In genomic region chr10:131766096-131766495, GRCh38 we compare ENCODE assay signal across 16 cellular contexts.
DNase-seq lines count a peak whose midpoint lies in the region; ATAC-seq and TF ChIP-seq lines count a peak whose summit lies in the region.
"Had no signal": no experiment of that assay in that cellular context is flagged by ENCODE, and none has a peak within 500 bp of the region (broad histone marks: within the 10 kb centered on the region; RNA-seq: fewer than 3 reads in every experiment).

No MANE protein-coding gene starts in this region.

- H3K36me3 Mint-ChIP-seq in H9 (ENCODE audit: insufficient read depth in 1 of 3, low read depth in 3 of 3) (peaks cover 0 to 11% (median 2%) of the 10 kb centered on the region in 3 experiments; a peak in 3 of 7 replicates), memory B cell (peaks cover 2% of the 10 kb centered on the region)

- no peak overlapping the region for H2BK15ac ChIP-seq in H9 (ENCODE audit: low read depth, low read length)

- H2BK12ac ChIP-seq in H9 (ENCODE audit: insufficient read length, low read depth, low read length) = no peak overlapping the region

- H3K36me3 ChIP-seq in BLaER1 (no peaks in the 10 kb centered on the region), sigmoid colon (no peaks in the 10 kb centered on the region), breast epithelium (no peaks in the 10 kb centered on the region)

- no peaks in the 10 kb centered on the region for H3K79me2 ChIP-seq in H9 (ENCODE audit: insufficient read depth, low read length)

- H3T11ph ChIP-seq in H9 (ENCODE audit: low read length) = no peak overlapping the region

- H4K91ac ChIP-seq in H9 (ENCODE audit: insufficient read length, low read depth, low read length) = no peak overlapping the region

- H3K27me3 ChIP-seq in BLaER1 (no peaks in the 10 kb centered on the region), H9 (ENCODE audit: insufficient read depth, low read length) (no peaks in the 10 kb centered on the region), sigmoid colon (no peaks in the 10 kb centered on the region), breast epithelium (peaks cover 0 to 13% of the 10 kb centered on the region in 2 donors)

- H4K20me1 ChIP-seq in BLaER1 (no peaks in the 10 kb centered on the region), H9 (ENCODE audit: control insufficient read depth, insufficient read depth, insufficient read length) (no peaks in the 10 kb centered on the region)

- no peak overlapping the region for H3K4me3 ChIP-seq in BLaER1
- H3K4me3 ChIP-seq in sigmoid colon = no peak overlapping the region
- H3K4me3 ChIP-seq in breast epithelium = no peak overlapping the region
- H3K4me3 ChIP-seq: GM23338 had no signal

- H2BK120ac ChIP-seq in H9 (ENCODE audit: low read depth, low read length, poor library complexity, severe bottlenecking) = no peak overlapping the region

- no peak overlapping the region for H4K8ac ChIP-seq in H9 (replicated peaks; ENCODE audit: insufficient read length, low read depth, low read length)

- no peak for TF ChIP-seq POLR2A in sigmoid colon (IDR thresholded peaks at IDR 0.05)
- TF ChIP-seq POLR2A in breast epithelium (IDR thresholded peaks at IDR 0.05) = no peak

- in situ Hi-C loops in ACHN (cut with HindIII; ENCODE audit: low pct_ligation_motif_present, low pct_unique_long_range_greater_than_20kb, low sequenced_read_pairs) = no loop called here

- H2AFZ ChIP-seq in H9 (ENCODE audit: low read length) = no peak overlapping the region
- H2AFZ ChIP-seq: GM23338 had no signal

- H3K4me2 ChIP-seq in BLaER1 = peak overlapping the region; percentile 89
- no peak overlapping the region for H3K4me2 ChIP-seq in H9 (ENCODE audit: insufficient read depth, insufficient read length, low read length)
- H3K4me2 ChIP-seq: GM23338 had no signal

- peaks cover 2% of the 10 kb centered on the region; the same call in 1 of the 2 replicates for H3K27me3 Mint-ChIP-seq in H9 (ENCODE audit: low read depth)
- peaks cover 18% of the 10 kb centered on the region for H3K27me3 Mint-ChIP-seq in memory B cell

- H3K4me1 Mint-ChIP-seq in H9 = peaks cover 51 to 53% of the 10 kb centered on the region in 2 experiments
- H3K4me1 Mint-ChIP-seq in memory B cell = peaks cover 3% of the 10 kb centered on the region

- H3K9ac ChIP-seq in BLaER1 (no peak overlapping the region), H9 (ENCODE audit: extremely low read depth, insufficient read length, low read length) (no peak overlapping the region)

- no peak overlapping the region for H3K4me3 Mint-ChIP-seq in H9
- H3K4me3 Mint-ChIP-seq in memory B cell = no peak overlapping the region
- H3K4me3 Mint-ChIP-seq: B cell; CD4-positive, alpha-beta T cell; GM23338 had no signal

- no peak for TF ChIP-seq CTCF in H9 (conservative IDR thresholded peaks at IDR 0.05)
- no peak for TF ChIP-seq CTCF in sigmoid colon (IDR thresholded peaks at IDR 0.05)
- no peak for TF ChIP-seq CTCF in breast epithelium (IDR thresholded peaks at IDR 0.05)

- H2BK20ac ChIP-seq in H9 (ENCODE audit: low read depth, low read length, poor library complexity, severe bottlenecking) = no peak overlapping the region

- ATAC-seq in memory B cell (ENCODE audit: low read depth) (peak; percentile 27), GM21529 (IDR thresholded peaks at IDR 0.05; ENCODE audit: unreplicated experiment) (no peak)
- ATAC-seq: GM23338 had no signal

- DNase-seq in H9 (no peak), memory B cell (ENCODE audit: low spot score in 2 of 2) (no peak), sigmoid colon (peak; percentile 37), breast epithelium (ENCODE audit: low spot score in 2 of 2) (no peak), ACHN (no peak), amniotic stem cell (lab: John Stamatoyannopoulos, UW) (no peak)
- DNase-seq: 8988T; Caco-2; CD4-positive, alpha-beta T cell; GDM1; H7 had no signal

- H4K5ac ChIP-seq in H9 (ENCODE audit: insufficient read length, low read depth, low read length) = no peak overlapping the region

- peaks cover 66% of the 10 kb centered on the region for H3K4me1 ChIP-seq in BLaER1
- no peaks in the 10 kb centered on the region; the same call in 1 of the 2 replicates for H3K4me1 ChIP-seq in H9 (ENCODE audit: insufficient read depth, low read length)
- H3K4me1 ChIP-seq in sigmoid colon = no peaks in the 10 kb centered on the region
- H3K4me1 ChIP-seq in breast epithelium = no peaks in the 10 kb centered on the region
- H3K4me1 ChIP-seq: Caco-2 had no signal

- intact Hi-C loops in sigmoid colon (cut with DNase I) = no loop called here
- intact Hi-C loops in breast epithelium (cut with DNase I; ENCODE audit: low total_unique reads) = loop anchor here (5.0 kb wide), 1 partner anchor 199 kb away; no protein-coding TSS in a partner anchor

- TF ChIP-seq EP300 in sigmoid colon (IDR thresholded peaks at IDR 0.05) = no peak

- no CpG with 5 or more reads among the region's 17 CpGs for WGBS in H9 (ENCODE audit: extremely low coverage, insufficient read length, low lambda C conversion rate)
- 78 to 87% methylated on average over 17 of the region's 17 CpGs for WGBS in sigmoid colon, 2 donors

- H3K27ac Mint-ChIP-seq in H9 = no peak overlapping the region
- H3K27ac Mint-ChIP-seq in memory B cell = no peak overlapping the region
- H3K27ac Mint-ChIP-seq: B cell; CD4-positive, alpha-beta T cell; GM23338 had no signal

- H3K27ac ChIP-seq in BLaER1 = no peak overlapping the region
- H3K27ac ChIP-seq in H9 (ENCODE audit: insufficient read length, low read depth, low read length) = no peak overlapping the region
- no peak overlapping the region for H3K27ac ChIP-seq in sigmoid colon
- no peak overlapping the region for H3K27ac ChIP-seq in breast epithelium
- H3K27ac ChIP-seq: C4-2B had no signal

- H3K14ac ChIP-seq in H9 (ENCODE audit: insufficient read depth, low read length) = no peak overlapping the region; the same call in 1 of the 2 replicates

- peak overlapping the region; percentile 67 for H3K18ac ChIP-seq in H9 (ENCODE audit: insufficient read length, low read depth, low read length)

- H3K23me2 ChIP-seq in H9 (ENCODE audit: insufficient read length, low read depth, low read length, poor library complexity, severe bottlenecking) = no peaks in the 10 kb centered on the region

- peaks cover 0 to 5% of the 10 kb centered on the region in 2 experiments; a peak in 2 of 5 replicates for H3K9me3 Mint-ChIP-seq in H9
- peaks cover 3% of the 10 kb centered on the region for H3K9me3 Mint-ChIP-seq in memory B cell
- H3K9me3 Mint-ChIP-seq: CD4-positive, alpha-beta T cell had no signal

- H3K79me1 ChIP-seq in H9 (ENCODE audit: insufficient read depth, low read depth, low read length, poor library complexity, severe bottlenecking) = no peaks in the 10 kb centered on the region

- H3K23ac ChIP-seq in H9 (ENCODE audit: insufficient read length, low read depth, low read length) = no peak overlapping the region

- H2AK5ac ChIP-seq in H9 (ENCODE audit: insufficient read length, low read length) = no peak overlapping the region

- H3K4ac ChIP-seq in H9 (ENCODE audit: low read depth, low read length) = no peak overlapping the region

- no peaks in the 10 kb centered on the region for H3K9me3 ChIP-seq in BLaER1
- no peaks in the 10 kb centered on the region for H3K9me3 ChIP-seq in H9 (ENCODE audit: control insufficient read depth, low read depth, low read length)
- no peaks in the 10 kb centered on the region for H3K9me3 ChIP-seq in sigmoid colon
- H3K9me3 ChIP-seq in breast epithelium = no peaks in the 10 kb centered on the region
- H3K9me3 ChIP-seq: Caco-2 had no signal

- no peak overlapping the region for H2BK5ac ChIP-seq in H9 (ENCODE audit: insufficient read length, low read length)

- H3K56ac ChIP-seq in H9 (ENCODE audit: insufficient read length, low read depth, low read length) = no peak overlapping the region
